Comparison of ENCODE assay signal across 9 cellular contexts in genomic region chr15:72229076-72229946, GRCh38. TPM values are rescaled to one million over a fixed set of nuclear protein-coding genes. Genes with fewer than 3 reads are reported as not detected.
A peak's percentile ranks its signal among the peaks of the same experiment; 100 is the strongest.
DNase-seq lines count a peak whose midpoint lies in the region; ATAC-seq and TF ChIP-seq lines count a peak whose summit lies in the region.
"Had no signal": no experiment of that assay in that cellular context is flagged by ENCODE, and none has a peak within 500 bp of the region (broad histone marks: within the 10 kb centered on the region; RNA-seq: fewer than 3 reads in every experiment).

No MANE protein-coding gene starts in this region.

- H3K4me3 Mint-ChIP-seq in activated CD8-positive, alpha-beta T cell treated with anti-CD3 and anti-CD28 coated beads for 36 hours, result peak overlapping the region; percentile 100

- intact Hi-C loops in activated CD8-positive, alpha-beta T cell treated with anti-CD3 and anti-CD28 coated beads for 36 hours (cut with micrococcal nuclease), result no loop called here
- intact Hi-C loops in ovary (cut with DNase I), result no loop called here

- H3K9me3 Mint-ChIP-seq in activated CD8-positive, alpha-beta T cell treated with anti-CD3 and anti-CD28 coated beads for 36 hours, result no peaks in the 10 kb centered on the region

- H3K27me3 Mint-ChIP-seq in activated CD8-positive, alpha-beta T cell treated with anti-CD3 and anti-CD28 coated beads for 36 hours, result no peaks in the 10 kb centered on the region

- peak overlapping the region; percentile 92 for H3K27ac Mint-ChIP-seq in activated CD8-positive, alpha-beta T cell treated with anti-CD3 and anti-CD28 coated beads for 36 hours

- ATAC-seq in activated CD8-positive, alpha-beta T cell treated with anti-CD3 and anti-CD28 coated beads for 36 hours, result no peak
- ATAC-seq in HG02571 (IDR thresholded peaks at IDR 0.05; ENCODE audit: unreplicated experiment), result no peak
- ATAC-seq in HG03460 (IDR thresholded peaks at IDR 0.05; ENCODE audit: unreplicated experiment), result no peak

- H3K27ac ChIP-seq in esophagus (ENCODE audit: low read depth in 2 of 2, low read length in 1 of 2), result peak overlapping the region; percentile 99
- peak overlapping the region; percentile 90 to 99 for H3K27ac ChIP-seq in ovary

- 3 to 9% methylated on average over 25 of the region's 25 CpGs for WGBS in esophagus, 2 donors
- WGBS in ovary, 3 donors, result 10% methylated on average over 25 of the region's 25 CpGs

- H3K4me3 ChIP-seq in BJ (ENCODE audit: low read depth, low read length) (peak overlapping the region; percentile 98), esophagus (ENCODE audit: low read depth in 1 of 2, low read length in 2 of 2) (peak overlapping the region; percentile 93 to 94), ovary (peak overlapping the region; percentile 88)

- DNase-seq in BJ (ENCODE audit: low read depth), result no peak
- peak; percentile 45 for DNase-seq in HS-27A (ENCODE audit: low read depth)
- DNase-seq in activated CD8-positive, alpha-beta T cell treated with anti-CD3 and anti-CD28 coated beads for 36 hours, result peak; percentile 65
- DNase-seq in ovary, result no peak
- DNase-seq in OCI-M2 (lab: John Stamatoyannopoulos, UW; ENCODE audit: unreplicated experiment), result no peak

- POLR2A ChIA-PET in BJ (lab: Charles Lee), result interaction anchor here (0.6 kb wide), 1 partner anchor 1396 kb away, joined by 3 read pairs; no protein-coding TSS in a partner anchor
- POLR2A ChIA-PET in activated CD8-positive, alpha-beta T cell treated with anti-CD3 and anti-CD28 coated beads for 36 hours (lab: Charles Lee), result interaction anchor here (0.5 to 6.6 kb wide), 15 partner anchors 10 to 1467 kb away, joined by 3 to 105 read pairs (median 6); partner anchors contain the start of genes ARIH1 and HEXA

- TF ChIP-seq EP300 in ovary (IDR thresholded peaks at IDR 0.05), result no peak

- H3K9me3 ChIP-seq in esophagus (ENCODE audit: control insufficient read depth in 2 of 2, insufficient read depth in 1 of 2, low read depth in 1 of 2, low read length in 1 of 2), result no peaks in the 10 kb centered on the region
- H3K9me3 ChIP-seq in ovary, result no peaks in the 10 kb centered on the region

- peaks cover 39% of the 10 kb centered on the region for H3K4me1 Mint-ChIP-seq in activated CD8-positive, alpha-beta T cell treated with anti-CD3 and anti-CD28 coated beads for 36 hours (ENCODE audit: low read depth)

- H3K36me3 Mint-ChIP-seq in activated CD8-positive, alpha-beta T cell treated with anti-CD3 and anti-CD28 coated beads for 36 hours (ENCODE audit: low read depth), result peaks cover 51% of the 10 kb centered on the region

- H3K27me3 ChIP-seq in BJ (ENCODE audit: control insufficient read depth, insufficient read depth, low read length), result no peaks in the 10 kb centered on the region
- no peaks in the 10 kb centered on the region for H3K27me3 ChIP-seq in esophagus (ENCODE audit: control insufficient read depth in 1 of 2, insufficient read depth in 2 of 2, low read length in 2 of 2)
- no peaks in the 10 kb centered on the region for H3K27me3 ChIP-seq in ovary

- no peak for TF ChIP-seq CTCF in BJ (IDR thresholded peaks at IDR 0.05; ENCODE audit: insufficient read depth, low read depth, low read length)
- TF ChIP-seq CTCF in activated CD8-positive, alpha-beta T cell treated with anti-CD3 and anti-CD28 coated beads for 36 hours (IDR thresholded peaks at IDR 0.05), result no peak
- no peak for TF ChIP-seq CTCF in ovary (IDR thresholded peaks at IDR 0.05)

- H3K36me3 ChIP-seq in BJ (ENCODE audit: control insufficient read depth, insufficient read depth, low read length), result peaks cover 3% of the 10 kb centered on the region
- H3K36me3 ChIP-seq in esophagus (ENCODE audit: control insufficient read depth in 2 of 2, insufficient read depth in 2 of 2, low read length in 1 of 2), result no peaks in the 10 kb centered on the region
- no peaks in the 10 kb centered on the region for H3K36me3 ChIP-seq in ovary

- CTCF ChIA-PET in BJ (lab: Yijun Ruan, JAX), result interaction anchor here (0.9 to 1.9 kb wide), 4 partner anchors 28 to 84 kb away, joined by 3 to 7 read pairs (median 5); no protein-coding TSS in a partner anchor
- CTCF ChIA-PET in activated CD8-positive, alpha-beta T cell treated with anti-CD3 and anti-CD28 coated beads for 36 hours (lab: Charles Lee), result interaction anchor here (1.2 kb wide), 1 partner anchor 8 kb away, joined by 3 read pairs; no protein-coding TSS in a partner anchor

- H3K4me1 ChIP-seq in esophagus (ENCODE audit: control insufficient read depth in 2 of 2, insufficient read depth in 2 of 2, low read length in 1 of 2) (peaks cover 4 to 9% of the 10 kb centered on the region in 2 donors), ovary (ENCODE audit: insufficient read depth) (peaks cover 20% of the 10 kb centered on the region)

- no peak for TF ChIP-seq POLR2A in ovary (IDR thresholded peaks at IDR 0.05)

RNA-seq across cellular contexts. Expression of gene PKM, which starts 1.7 kb away (rescaled TPM):
- polyA plus RNA-seq in BJ (2011; rRNA removed) (2,101 and 2,533 TPM in 2 replicates), esophagus (100 to 1,000 TPM; 235 to 528 TPM), ovary (100 to 1,000 TPM; 135 to 692 TPM)
- polyA minus RNA-seq in BJ (2011; rRNA and poly(A)+ RNA removed), result 1,760 and 2,530 TPM in 2 replicates
- 1,000 to 10,000 TPM; 2,565 to 2,588 TPM for total RNA-seq in activated CD8-positive, alpha-beta T cell treated with anti-CD3 and anti-CD28 coated beads for 36 hours
- 100 to 1,000 TPM; 128 to 385 (median 291) TPM for total RNA-seq in ovary

RNA-seq across cellular contexts. Expression of gene GRAMD2A, which starts 31.7 kb away (rescaled TPM):
- polyA plus RNA-seq in BJ (2011; rRNA removed) (0.17 and 0.21 TPM in 2 replicates), esophagus (1 to 10 TPM; 1.1 to 1.6 TPM), ovary (under 1 TPM; 0.08 to 0.45 TPM)
- 0.21 TPM in 1 of 2 replicates, not detected in the other for polyA minus RNA-seq in BJ (2011; rRNA and poly(A)+ RNA removed)
- total RNA-seq in activated CD8-positive, alpha-beta T cell treated with anti-CD3 and anti-CD28 coated beads for 36 hours, result not detected
- total RNA-seq in ovary, result 1 to 10 TPM in 5 of 7 donors, under 1 TPM in 2; 0.18 to 8.5 (median 1.6) TPM
- total RNA-seq: LHCN-M2 had no signal

RNA-seq across cellular contexts. Expression of gene PARP6, which starts 43.0 kb away (rescaled TPM):
- polyA plus RNA-seq in BJ (2011; rRNA removed) (69.7 and 73.4 TPM in 2 replicates), esophagus (10 to 100 TPM; 28.4 to 52.3 TPM), ovary (10 to 100 TPM; 51.5 to 73.3 TPM)
- polyA minus RNA-seq in BJ (2011; rRNA and poly(A)+ RNA removed), result 27.0 and 27.8 TPM in 2 replicates
- total RNA-seq in activated CD8-positive, alpha-beta T cell treated with anti-CD3 and anti-CD28 coated beads for 36 hours, result 10 to 100 TPM; 48.7 to 50.1 TPM
- 10 to 100 TPM; 44.5 to 97.4 (median 70.0) TPM for total RNA-seq in ovary

Comparison
In these comparisons a context has a peak if more than half of its experiments do, and no peak if none do; other contexts are left out.
1. DNase-seq: peak in HS-27A (single experiment) and activated CD8-positive, alpha-beta T cell treated with anti-CD3 and anti-CD28 coated beads for 36 hours (single experiment); none in BJ (single experiment), ovary (0 of 5) and OCI-M2 (single experiment).
2. Peak in every context shown above with its lines, with median percentiles within 50 percentile points of each other: H3K4me3 ChIP-seq.